ENCODE assay signal across 18 cellular contexts in the genomic region with DNA sequence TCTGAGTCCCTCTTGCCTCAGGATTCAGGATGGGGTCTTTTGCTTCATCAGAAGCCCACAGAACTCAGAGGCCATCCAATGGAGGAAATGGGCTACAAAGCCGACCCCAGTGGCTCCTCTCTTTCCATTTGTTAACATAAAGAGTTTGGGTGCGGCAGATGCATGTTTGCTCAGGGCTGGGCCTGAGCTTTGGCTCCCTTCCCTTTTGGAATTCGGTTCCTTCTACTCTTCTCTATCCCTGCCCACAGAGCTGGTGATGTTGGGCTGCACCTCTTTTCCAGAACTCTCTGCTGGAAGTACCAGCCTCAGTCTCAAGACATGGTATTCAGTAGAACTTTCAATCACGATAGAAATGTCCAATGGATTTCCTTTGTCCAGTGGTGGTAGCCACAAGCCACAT.
DNase-seq lines count a peak whose midpoint lies in the region; ATAC-seq and TF ChIP-seq lines count a peak whose summit lies in the region.
"Had no signal": no experiment of that assay in that cellular context is flagged by ENCODE, and none has a peak within 500 bp of the region (broad histone marks: within the 10 kb centered on the region; RNA-seq: fewer than 3 reads in every experiment).

No MANE protein-coding gene starts in this region.

- no peak overlapping the region for H3K23ac ChIP-seq in IMR-90 (ENCODE audit: low read depth, low read length)

- no peak for TF ChIP-seq RAD21 in IMR-90 (IDR thresholded peaks at IDR 0.05; ENCODE audit: low read length)

- no peak overlapping the region for H3K56ac ChIP-seq in IMR-90 (ENCODE audit: extremely low read depth, insufficient read depth, low read length)

- H3K9ac ChIP-seq in IMR-90 (ENCODE audit: low read depth, low read length) (no peak overlapping the region), colonic mucosa (ENCODE audit: low read depth in 2 of 2, low read length in 2 of 2) (no peak overlapping the region)
- H3K9ac ChIP-seq: BLaER1 treated with 17β-estradiol and CSF1 and Interleukin-3, amounts not matched to agents 10 nM and 100 nM had no signal

- H3K18ac ChIP-seq in IMR-90 (ENCODE audit: low read depth, low read length), result no peak overlapping the region

- H4K5ac ChIP-seq in IMR-90 (ENCODE audit: low read depth, low read length), result no peak overlapping the region

- H2BK5ac ChIP-seq in IMR-90 (ENCODE audit: low read depth, low read length, poor library complexity, severe bottlenecking), result no peak overlapping the region

- intact Hi-C loops in IMR-90 (cut with micrococcal nuclease), result no loop called here
- intact Hi-C loops in colonic mucosa (cut with DNase I), result no loop called here
- intact Hi-C loops in mucosa of descending colon (cut with DNase I, micrococcal nuclease), result no loop called here

- no peak overlapping the region for H2BK15ac ChIP-seq in IMR-90 (ENCODE audit: low read depth, low read length)

- ATAC-seq in IMR-90 (ENCODE audit: low read depth), result no peak
- ATAC-seq in mucosa of descending colon, result peak; percentile 89
- ATAC-seq in GM21717 (IDR thresholded peaks at IDR 0.05; ENCODE audit: unreplicated experiment), result no peak
- ATAC-seq in stimulated activated memory B cell treated with anti-CD40 and anti-IgM and Interleukin-4, amounts not matched to agents 10 μg/mL and 1 μg/mL and 100 μg/mL, for 72 hours, result no peak
- ATAC-seq: A549; CD8-positive, alpha-beta T cell had no signal

- H2AFZ ChIP-seq in IMR-90 (replicated peaks; ENCODE audit: low read length, poor library complexity), result no peak overlapping the region

- H3K79me1 ChIP-seq in IMR-90 (ENCODE audit: low read depth in 1 of 2, low read length in 2 of 2), result no peaks in the 10 kb centered on the region

- H4K20me1 ChIP-seq in IMR-90 (ENCODE audit: insufficient read depth, low read length), result no peaks in the 10 kb centered on the region
- H4K20me1 ChIP-seq: BLaER1 treated with 17β-estradiol and CSF1 and Interleukin-3, amounts not matched to agents 10 nM and 100 nM had no signal

- H2AK9ac ChIP-seq in IMR-90 (replicated peaks; ENCODE audit: low read depth, low read length, poor library complexity), result no peak overlapping the region

- in situ Hi-C loops in IMR-90 (cut with MboI; ENCODE audit: low sequenced_read_pairs), result no loop called here

- BruUV-seq in IMR-90 (replicated peaks; lab: Mats Ljungman, UMichigan), result no TSS peak

- dilution Hi-C loops in IMR-90 (cut with HindIII; ENCODE audit: low sequenced_read_pairs, unreplicated experiment), result no loop called here

- H4K91ac ChIP-seq in IMR-90 (ENCODE audit: insufficient read depth, low read depth, low read length), result no peak overlapping the region

- DNase-seq in IMR-90, result no peak
- DNase-seq in colonic mucosa, result peak; percentile 52
- peak in 2 of 3 donors; percentile 33 to 35 for DNase-seq in mucosa of descending colon
- no peak for DNase-seq in activated gamma-delta T cell (lab: John Stamatoyannopoulos, UW)
- DNase-seq: AML-193; Caco-2; Calu3; CD4-positive, alpha-beta T cell; CD8-positive, alpha-beta T cell; DMS79 treated with DMSO at 0.1 percent for 48 hours; GF-D8 had no signal

- CTCF ChIA-PET in IMR-90 (lab: Yijun Ruan, JAX), result no interaction called here

- no peak overlapping the region for H3K14ac ChIP-seq in IMR-90 (replicated peaks; ENCODE audit: low read depth, low read length)

- peaks cover 2% of the 10 kb centered on the region; the same call in 1 of the 2 replicates for H3K27me3 ChIP-seq in IMR-90 (ENCODE audit: control insufficient read depth, insufficient read depth, low read length)
- H3K27me3 ChIP-seq in colonic mucosa, result no peaks in the 10 kb centered on the region
- H3K27me3 ChIP-seq: BLaER1 treated with 17β-estradiol and CSF1 and Interleukin-3, amounts not matched to agents 10 nM and 100 nM had no signal

- H4K8ac ChIP-seq in IMR-90 (ENCODE audit: low read depth in 2 of 2, low read length in 2 of 2), result no peak overlapping the region

- H3K27ac Mint-ChIP-seq in stimulated activated memory B cell treated with anti-CD40 and anti-IgM and Interleukin-4, amounts not matched to agents 10 μg/mL and 1 μg/mL and 100 μg/mL, for 72 hours, result no peak overlapping the region
- H3K27ac Mint-ChIP-seq: B cell; CD4-positive, alpha-beta T cell; CD8-positive, alpha-beta T cell had no signal

- no peak overlapping the region for H3K4me2 ChIP-seq in IMR-90 (ENCODE audit: low read depth, low read length)
- H3K4me2 ChIP-seq: A549; BLaER1 treated with 17β-estradiol and CSF1 and Interleukin-3, amounts not matched to agents 10 nM and 100 nM had no signal

- H2BK120ac ChIP-seq in IMR-90 (ENCODE audit: low read depth, low read length), result peak overlapping the region; percentile 49; the same call in 1 of the 2 replicates

- TF ChIP-seq CTCF in IMR-90 (conservative IDR thresholded peaks at IDR 0.05; ENCODE audit: low read depth, low read length) (no peak), colonic mucosa (IDR thresholded peaks at IDR 0.05) (no peak), mucosa of descending colon (IDR thresholded peaks at IDR 0.05) (no peak)

- H3K9me3 Mint-ChIP-seq in stimulated activated memory B cell treated with anti-CD40 and anti-IgM and Interleukin-4, amounts not matched to agents 10 μg/mL and 1 μg/mL and 100 μg/mL, for 72 hours, result peaks cover 3% of the 10 kb centered on the region
- H3K9me3 Mint-ChIP-seq: CD4-positive, alpha-beta T cell; CD8-positive, alpha-beta T cell had no signal

- no peak overlapping the region for H2BK20ac ChIP-seq in IMR-90 (ENCODE audit: low read depth, low read length)

- H3K4ac ChIP-seq in IMR-90 (ENCODE audit: low read depth, low read length), result no peak overlapping the region

- no peak overlapping the region for H2AK5ac ChIP-seq in IMR-90 (ENCODE audit: low read depth, low read length)

- no peaks in the 10 kb centered on the region for H3K4me1 Mint-ChIP-seq in stimulated activated memory B cell treated with anti-CD40 and anti-IgM and Interleukin-4, amounts not matched to agents 10 μg/mL and 1 μg/mL and 100 μg/mL, for 72 hours
- H3K4me1 Mint-ChIP-seq: B cell had no signal

- no peaks in the 10 kb centered on the region for H3K36me3 Mint-ChIP-seq in stimulated activated memory B cell treated with anti-CD40 and anti-IgM and Interleukin-4, amounts not matched to agents 10 μg/mL and 1 μg/mL and 100 μg/mL, for 72 hours
- H3K36me3 Mint-ChIP-seq: CD8-positive, alpha-beta T cell had no signal

- H3K36me3 ChIP-seq in IMR-90 (ENCODE audit: control insufficient read depth, insufficient read depth, low read length), result no peaks in the 10 kb centered on the region
- no peaks in the 10 kb centered on the region for H3K36me3 ChIP-seq in colonic mucosa
- no peaks in the 10 kb centered on the region for H3K36me3 ChIP-seq in mucosa of descending colon (ENCODE audit: low read depth)
- H3K36me3 ChIP-seq: BLaER1 treated with 17β-estradiol and CSF1 and Interleukin-3, amounts not matched to agents 10 nM and 100 nM had no signal

- TF ChIP-seq POLR2A in IMR-90 (IDR thresholded peaks at IDR 0.05; ENCODE audit: low read depth, low read length), result no peak

- peaks cover 10% of the 10 kb centered on the region for H3K27me3 Mint-ChIP-seq in stimulated activated memory B cell treated with anti-CD40 and anti-IgM and Interleukin-4, amounts not matched to agents 10 μg/mL and 1 μg/mL and 100 μg/mL, for 72 hours

- H3K9me1 ChIP-seq in IMR-90 (ENCODE audit: insufficient read depth, low read length), result peaks cover 3% of the 10 kb centered on the region; the same call in 1 of the 2 replicates

- H3K4me1 ChIP-seq in IMR-90 (ENCODE audit: control insufficient read depth, insufficient read depth, low read length) (peaks cover 12% of the 10 kb centered on the region), colonic mucosa (no peaks in the 10 kb centered on the region), mucosa of descending colon (ENCODE audit: low read depth) (no peaks in the 10 kb centered on the region)
- H3K4me1 ChIP-seq: A549, Caco-2 had no signal

- no peak overlapping the region for H3K4me3 ChIP-seq in IMR-90 (ENCODE audit: insufficient read depth, low read depth, low read length)
- no peak overlapping the region for H3K4me3 ChIP-seq in colonic mucosa
- no peak overlapping the region for H3K4me3 ChIP-seq in mucosa of descending colon
- H3K4me3 ChIP-seq: A549; BLaER1 treated with 17β-estradiol and CSF1 and Interleukin-3, amounts not matched to agents 10 nM and 100 nM had no signal

- 92% methylated on average over 2 of the region's 4 CpGs; no CpG with 5 or more reads in 1 of the 2 experiments for WGBS in IMR-90 (ENCODE audit: extremely low coverage in 2 of 2, insufficient read length in 1 of 2), 2 experiments

- POLR2A ChIA-PET in IMR-90 (lab: Charles Lee; ENCODE audit: unreplicated experiment), result no interaction called here

- H3K27ac ChIP-seq in IMR-90 (ENCODE audit: insufficient read depth, low read length), result no peak overlapping the region
- no peak overlapping the region for H3K27ac ChIP-seq in colonic mucosa
- H3K27ac ChIP-seq: 22Rv1; A549; BLaER1 treated with 17β-estradiol and CSF1 and Interleukin-3, amounts not matched to agents 10 nM and 100 nM; C4-2B had no signal

- no peak overlapping the region for H3K4me3 Mint-ChIP-seq in stimulated activated memory B cell treated with anti-CD40 and anti-IgM and Interleukin-4, amounts not matched to agents 10 μg/mL and 1 μg/mL and 100 μg/mL, for 72 hours
- H3K4me3 Mint-ChIP-seq: B cell; CD4-positive, alpha-beta T cell; CD8-positive, alpha-beta T cell had no signal

- H3K9me3 ChIP-seq in IMR-90 (ENCODE audit: control insufficient read depth, insufficient read depth, low read length), result no peaks in the 10 kb centered on the region
- H3K9me3 ChIP-seq in colonic mucosa, result no peaks in the 10 kb centered on the region
- no peaks in the 10 kb centered on the region for H3K9me3 ChIP-seq in mucosa of descending colon
- H3K9me3 ChIP-seq: A549, Caco-2 had no signal

TF ChIP-seq in IMR-90, 13 proteins besides CTCF, POLR2A, EP300 and RAD21 (continues in another document):
- TF ChIP-seq, protein P1, sequence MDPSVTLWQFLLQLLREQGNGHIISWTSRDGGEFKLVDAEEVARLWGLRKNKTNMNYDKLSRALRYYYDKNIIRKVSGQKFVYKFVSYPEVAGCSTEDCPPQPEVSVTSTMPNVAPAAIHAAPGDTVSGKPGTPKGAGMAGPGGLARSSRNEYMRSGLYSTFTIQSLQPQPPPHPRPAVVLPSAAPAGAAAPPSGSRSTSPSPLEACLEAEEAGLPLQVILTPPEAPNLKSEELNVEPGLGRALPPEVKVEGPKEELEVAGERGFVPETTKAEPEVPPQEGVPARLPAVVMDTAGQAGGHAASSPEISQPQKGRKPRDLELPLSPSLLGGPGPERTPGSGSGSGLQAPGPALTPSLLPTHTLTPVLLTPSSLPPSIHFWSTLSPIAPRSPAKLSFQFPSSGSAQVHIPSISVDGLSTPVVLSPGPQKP (IDR thresholded peaks at IDR 0.05; ENCODE audit: borderline replicate concordance, low read depth, low read length), result no peak
- TF ChIP-seq MXI1 (IDR thresholded peaks at IDR 0.05; ENCODE audit: borderline replicate concordance, low read depth, low read length), result no peak
- TF ChIP-seq, protein P2, sequence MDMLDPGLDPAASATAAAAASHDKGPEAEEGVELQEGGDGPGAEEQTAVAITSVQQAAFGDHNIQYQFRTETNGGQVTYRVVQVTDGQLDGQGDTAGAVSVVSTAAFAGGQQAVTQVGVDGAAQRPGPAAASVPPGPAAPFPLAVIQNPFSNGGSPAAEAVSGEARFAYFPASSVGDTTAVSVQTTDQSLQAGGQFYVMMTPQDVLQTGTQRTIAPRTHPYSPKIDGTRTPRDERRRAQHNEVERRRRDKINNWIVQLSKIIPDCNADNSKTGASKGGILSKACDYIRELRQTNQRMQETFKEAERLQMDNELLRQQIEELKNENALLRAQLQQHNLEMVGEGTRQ (IDR thresholded peaks at IDR 0.05; ENCODE audit: low read depth, low read length), result no peak

Comparison
In these comparisons a context has a peak if more than half of its experiments do, and no peak if none do; other contexts are left out.
1. DNase-seq: peak in colonic mucosa (single experiment) and mucosa of descending colon (2 of 3); none in IMR-90 (single experiment) and activated gamma-delta T cell (single experiment).